In the genomic region with DNA sequence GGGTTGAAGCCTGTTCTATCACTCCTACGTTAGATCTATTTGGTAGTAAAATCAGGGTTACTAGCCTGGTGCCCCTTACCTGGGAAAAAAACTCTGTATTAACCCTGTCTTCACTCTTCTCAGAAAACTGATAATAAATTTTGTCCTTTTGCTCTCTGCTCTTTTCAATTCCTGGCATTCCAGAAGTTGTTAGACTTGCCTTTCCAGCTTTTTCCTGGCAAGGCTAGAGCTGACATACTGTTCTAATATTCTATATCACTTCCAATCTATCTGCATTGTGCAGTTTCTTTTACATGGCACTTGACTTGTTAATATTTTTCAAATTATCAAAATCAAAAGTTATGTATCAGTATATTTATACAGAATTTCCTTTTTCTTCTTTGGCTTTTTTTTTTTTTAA, we compare ENCODE assay signal across 15 cellular contexts.
"Had no signal": no experiment of that assay in that cellular context is flagged by ENCODE, and none has a peak within 500 bp of the region (broad histone marks: within the 10 kb centered on the region; RNA-seq: fewer than 3 reads in every experiment).

No MANE protein-coding gene starts in this region.

- H3K27ac Mint-ChIP-seq: naive thymus-derived CD8-positive, alpha-beta T cell had no signal

- H3K27me3 Mint-ChIP-seq: naive thymus-derived CD8-positive, alpha-beta T cell had no signal

- H3K27ac ChIP-seq: dorsolateral prefrontal cortex, heart left ventricle, suprapubic skin, thyroid gland had no signal

- H3K4me3 ChIP-seq: dorsolateral prefrontal cortex, heart left ventricle, suprapubic skin, thyroid gland had no signal

- H3K4me1 Mint-ChIP-seq: naive thymus-derived CD8-positive, alpha-beta T cell had no signal

- H3K36me3 Mint-ChIP-seq: naive thymus-derived CD8-positive, alpha-beta T cell had no signal

- H3K4me3 Mint-ChIP-seq: naive thymus-derived CD8-positive, alpha-beta T cell had no signal

- ATAC-seq: esophagus mucosa; heart left ventricle; naive thymus-derived CD8-positive, alpha-beta T cell; right cardiac atrium; stimulated activated naive CD8-positive, alpha-beta T cell treated with anti-CD3 and anti-CD28 coated beads, Interleukin-15, Interleukin-2, amounts not matched to agents 100 U/mL and 50 U/mL, for 24 hours had no signal

- H3K36me3 ChIP-seq: heart left ventricle, suprapubic skin, thyroid gland had no signal

- H3K9me3 ChIP-seq: suprapubic skin, thyroid gland had no signal

- H3K4me1 ChIP-seq: heart left ventricle, suprapubic skin, thyroid gland had no signal

- DNase-seq: cortex of kidney; dorsolateral prefrontal cortex; effector CD8-positive, alpha-beta T cell; heart left ventricle; hippocampal formation; kidney glomerular epithelial cell; mesendoderm; naive thymus-derived CD8-positive, alpha-beta T cell; right cardiac atrium; small intestine; stimulated activated CD4-positive, alpha-beta T cell treated with anti-CD3 and anti-CD28 coated beads, Interleukin-12 subunit alpha, Interleukin-12 subunit beta, amount 100 ng/mL, for 4 hours; stimulated activated naive CD8-positive, alpha-beta T cell treated with anti-CD3 and anti-CD28 coated beads, Interleukin-15, Interleukin-2, amounts not matched to agents 100 U/mL and 50 U/mL, for 24 hours; thyroid gland had no signal

- H3K27me3 ChIP-seq: dorsolateral prefrontal cortex, heart left ventricle, suprapubic skin, thyroid gland had no signal
